In the genomic region with DNA sequence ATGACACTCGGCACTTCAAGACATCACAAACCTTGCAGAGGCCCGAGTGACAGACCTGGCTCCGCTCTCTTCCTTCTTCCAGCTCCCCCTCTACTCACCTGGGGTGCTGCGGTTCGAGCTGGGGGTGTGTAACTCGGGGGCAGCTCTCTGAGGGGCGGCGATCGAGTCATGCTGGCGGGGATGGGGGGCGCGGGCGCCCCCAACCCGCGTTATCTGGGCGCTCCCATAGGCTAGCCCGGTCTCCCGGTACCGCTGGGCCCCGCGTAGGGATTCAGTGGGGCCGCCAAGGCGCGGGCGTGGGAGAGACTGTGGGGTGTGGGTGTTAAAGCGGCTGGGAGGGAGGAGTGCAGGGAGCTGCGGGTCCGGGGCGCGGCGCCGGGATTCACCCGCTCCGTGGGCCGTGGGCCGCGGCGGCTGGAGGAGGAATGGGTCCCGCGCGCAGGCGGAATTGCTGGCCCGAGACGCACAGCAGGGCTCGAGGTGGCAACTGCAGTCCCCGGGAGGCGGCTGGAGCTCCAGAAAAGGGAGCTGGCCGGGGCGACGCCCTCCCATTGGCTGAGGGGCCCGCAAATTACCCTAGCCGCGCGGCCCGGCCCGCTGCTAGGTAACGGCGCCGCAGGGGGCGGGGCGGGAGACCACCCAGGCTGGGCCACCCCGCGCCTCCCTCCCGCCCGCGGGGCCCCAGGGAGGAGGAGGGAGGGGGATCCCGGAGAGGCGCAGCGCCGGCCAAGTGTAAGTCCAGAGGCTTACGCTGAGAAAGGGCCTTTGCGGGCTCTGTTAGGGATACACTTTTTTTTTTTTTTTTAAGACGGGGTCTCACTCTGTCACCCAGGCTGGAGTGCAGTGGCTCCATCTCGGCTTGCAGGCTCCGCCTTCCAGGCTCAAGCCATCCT, we compare ENCODE assay signal across 8 cellular contexts. TPM values are rescaled to one million over a fixed set of nuclear protein-coding genes. Genes with fewer than 3 reads are reported as not detected.
DNase-seq lines count a peak whose midpoint lies in the region; ATAC-seq lines count a peak whose summit lies in the region.

A gene with protein sequence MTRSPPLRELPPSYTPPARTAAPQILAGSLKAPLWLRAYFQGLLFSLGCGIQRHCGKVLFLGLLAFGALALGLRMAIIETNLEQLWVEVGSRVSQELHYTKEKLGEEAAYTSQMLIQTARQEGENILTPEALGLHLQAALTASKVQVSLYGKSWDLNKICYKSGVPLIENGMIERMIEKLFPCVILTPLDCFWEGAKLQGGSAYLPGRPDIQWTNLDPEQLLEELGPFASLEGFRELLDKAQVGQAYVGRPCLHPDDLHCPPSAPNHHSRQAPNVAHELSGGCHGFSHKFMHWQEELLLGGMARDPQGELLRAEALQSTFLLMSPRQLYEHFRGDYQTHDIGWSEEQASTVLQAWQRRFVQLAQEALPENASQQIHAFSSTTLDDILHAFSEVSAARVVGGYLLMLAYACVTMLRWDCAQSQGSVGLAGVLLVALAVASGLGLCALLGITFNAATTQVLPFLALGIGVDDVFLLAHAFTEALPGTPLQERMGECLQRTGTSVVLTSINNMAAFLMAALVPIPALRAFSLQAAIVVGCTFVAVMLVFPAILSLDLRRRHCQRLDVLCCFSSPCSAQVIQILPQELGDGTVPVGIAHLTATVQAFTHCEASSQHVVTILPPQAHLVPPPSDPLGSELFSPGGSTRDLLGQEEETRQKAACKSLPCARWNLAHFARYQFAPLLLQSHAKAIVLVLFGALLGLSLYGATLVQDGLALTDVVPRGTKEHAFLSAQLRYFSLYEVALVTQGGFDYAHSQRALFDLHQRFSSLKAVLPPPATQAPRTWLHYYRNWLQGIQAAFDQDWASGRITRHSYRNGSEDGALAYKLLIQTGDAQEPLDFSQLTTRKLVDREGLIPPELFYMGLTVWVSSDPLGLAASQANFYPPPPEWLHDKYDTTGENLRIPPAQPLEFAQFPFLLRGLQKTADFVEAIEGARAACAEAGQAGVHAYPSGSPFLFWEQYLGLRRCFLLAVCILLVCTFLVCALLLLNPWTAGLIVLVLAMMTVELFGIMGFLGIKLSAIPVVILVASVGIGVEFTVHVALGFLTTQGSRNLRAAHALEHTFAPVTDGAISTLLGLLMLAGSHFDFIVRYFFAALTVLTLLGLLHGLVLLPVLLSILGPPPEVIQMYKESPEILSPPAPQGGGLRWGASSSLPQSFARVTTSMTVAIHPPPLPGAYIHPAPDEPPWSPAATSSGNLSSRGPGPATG (minus strand): TSS at position 491 of the 893 bp plus-strand sequence. CDS start 321 bp downstream, at position 170.

- peaks cover 3 to 5% (median 4%) of the 10 kb centered on the region in 3 donors for H3K4me1 ChIP-seq in skeletal muscle tissue (ENCODE audit: control insufficient read depth in 3 of 3, insufficient read depth in 3 of 3, low read length in 3 of 3)

- no peaks in the 10 kb centered on the region for H3K4me1 Mint-ChIP-seq in central memory CD8-positive, alpha-beta T cell

- ATAC-seq in HG02798 (IDR thresholded peaks at IDR 0.05; ENCODE audit: poor library complexity, unreplicated experiment) (peak; percentile 44), GM18867 (IDR thresholded peaks at IDR 0.05; ENCODE audit: unreplicated experiment) (no peak)
- ATAC-seq in central memory CD8-positive, alpha-beta T cell (replicated peaks; ENCODE audit: extremely low read depth, poor library complexity, severe bottlenecking): peak; percentile 46

- peak within 1 kb of the TSS; percentile 54 for H3K4me3 Mint-ChIP-seq in central memory CD8-positive, alpha-beta T cell

- H3K27ac Mint-ChIP-seq in central memory CD8-positive, alpha-beta T cell (ENCODE audit: low read depth): no peak within 1 kb of the TSS

- H3K27me3 ChIP-seq in skeletal muscle tissue (ENCODE audit: control insufficient read depth in 3 of 3, insufficient read depth in 3 of 3, low read length in 3 of 3): no peaks in the 10 kb centered on the region

- peaks cover 4% of the 10 kb centered on the region for H3K36me3 Mint-ChIP-seq in central memory CD8-positive, alpha-beta T cell (ENCODE audit: insufficient read depth)

- DNase-seq in COR-L47 (lab: John Stamatoyannopoulos, UW): peak; percentile 59
- DNase-seq in RPMI7951 (ENCODE audit: low read depth): peak; percentile 83
- DNase-seq in central memory CD8-positive, alpha-beta T cell (ENCODE audit: low spot score in 2 of 2): no peak
- DNase-seq in iPS-NIHi11 (ENCODE audit: low spot score): peak; percentile 98
- no peak for DNase-seq in SW 1271 (lab: John Stamatoyannopoulos, UW)

- H3K27ac ChIP-seq in skeletal muscle tissue (ENCODE audit: low read depth, low read length): no peak within 1 kb of the TSS

- peak within 1 kb of the TSS; percentile 34 to 66 (median 59) for H3K4me3 ChIP-seq in skeletal muscle tissue (ENCODE audit: low read length in 3 of 3)

- no peaks in the 10 kb centered on the region for H3K9me3 ChIP-seq in skeletal muscle tissue (ENCODE audit: control insufficient read depth in 3 of 3, low read length in 3 of 3)

- no peaks in the 10 kb centered on the region for H3K9me3 Mint-ChIP-seq in central memory CD8-positive, alpha-beta T cell

- peaks cover 27% of the 10 kb centered on the region for H3K27me3 Mint-ChIP-seq in central memory CD8-positive, alpha-beta T cell

- H3K9ac ChIP-seq in skeletal muscle tissue (ENCODE audit: low read depth in 1 of 3, low read length in 3 of 3): peak within 1 kb of the TSS; percentile 65 to 78 (median 68)

- H3K36me3 ChIP-seq in skeletal muscle tissue (ENCODE audit: control insufficient read depth in 3 of 3, insufficient read depth in 3 of 3, low read length in 3 of 3): no peaks in the 10 kb centered on the region

RNA-seq across cellular contexts. Expression of the gene that starts here (rescaled TPM):
- total RNA-seq in RPMI7951 (2014; rRNA removed; shearing (Covaris generic)): under 0.01 and 0.12 TPM in 2 replicates
- 1.6 TPM for total RNA-seq in skeletal muscle tissue

Comparison
In these comparisons a context has a peak if more than half of its experiments do, and no peak if none do; other contexts are left out.
1. Peak in DNase-seq in RPMI7951; RNA of the gene not detected or under 1 TPM.
2. DNase-seq: peak in COR-L47 (single experiment) and iPS-NIHi11 (single experiment); none in central memory CD8-positive, alpha-beta T cell (0 of 2) and SW 1271 (0 of 2).